8 cellular contexts compared by ENCODE assay signal in genomic region chr15:71103102-71103676, GRCh38. TPM values are rescaled to one million over a fixed set of nuclear protein-coding genes. Genes with fewer than 3 reads are reported as not detected.
A peak's percentile ranks its signal among the peaks of the same experiment; 100 is the strongest.
DNase-seq lines count a peak whose midpoint lies in the region; ATAC-seq and TF ChIP-seq lines count a peak whose summit lies in the region.

No MANE protein-coding gene starts in this region.

- H3K27ac ChIP-seq in epithelial cell of prostate (peak overlapping the region; percentile 47), thoracic aorta (no peak overlapping the region)

- H3K36me3 ChIP-seq in thoracic aorta = no peaks in the 10 kb centered on the region

- no peaks in the 10 kb centered on the region for H3K9me3 ChIP-seq in thoracic aorta

- CTCF ChIA-PET in GM10248 (lab: Yijun Ruan, JAX) = interaction anchor here (1.0 to 1.3 kb wide), 3 partner anchors 10 to 12 kb away, joined by 3 to 6 read pairs (median 3); partner anchors contain the start of gene THSD4

- ATAC-seq in GM21367 (IDR thresholded peaks at IDR 0.05; ENCODE audit: unreplicated experiment) (peak; percentile 80), thoracic aorta (ENCODE audit: insufficient number of reproducible peaks, low FRiP score, low read depth) (no peak), omental fat pad (ENCODE audit: low FRiP score) (no peak), HG03457 (IDR thresholded peaks at IDR 0.05; ENCODE audit: unreplicated experiment) (no peak)

- TF ChIP-seq CTCF in thoracic aorta (IDR thresholded peaks at IDR 0.05) (peak; percentile 60), omental fat pad (IDR thresholded peaks at IDR 0.05) (no peak), GM10248 (IDR thresholded peaks at IDR 0.05; ENCODE audit: control extremely low read depth, extremely low read depth, low read depth, missing control alignments) (no peak)

- H3K4me3 ChIP-seq in thoracic aorta = no peak overlapping the region

- POLR2A ChIA-PET in GM10248 (lab: Yijun Ruan, JAX) = interaction anchor here (0.5 kb wide), 1 partner anchor 1095 kb away, joined by 3 read pairs; the partner anchor contains the start of gene GRAMD2A

- H3K27me3 ChIP-seq in thoracic aorta (replicated peaks; ENCODE audit: insufficient read depth) = no peaks in the 10 kb centered on the region

- H3K4me1 ChIP-seq in thoracic aorta (ENCODE audit: control insufficient read depth in 1 of 2, low read depth in 2 of 2) = no peaks in the 10 kb centered on the region

- peak; percentile 53 for DNase-seq in AG08396 (ENCODE audit: low spot score)
- peak; percentile 46 for DNase-seq in NAMALWA (ENCODE audit: low spot score)
- no peak for DNase-seq in epithelial cell of prostate (ENCODE audit: low read depth, low spot score)
- no peak for DNase-seq in thoracic aorta (ENCODE audit: low spot score)
- DNase-seq in omental fat pad (ENCODE audit: low spot score) = no peak
- DNase-seq in GM10248 (ENCODE audit: extremely low spot score) = no peak

RNA-seq across cellular contexts. Expression of gene THSD4, which starts 12.1 kb away (rescaled TPM):
- 100 to 1,000 TPM in 1 of 2 donors, 10 to 100 TPM in 1; 71.2 to 150 TPM for total RNA-seq in thoracic aorta
- total RNA-seq in omental fat pad = 10 to 100 TPM in 3 of 4 donors, 1 to 10 TPM in 1; 2.7 to 49.2 (median 15.8) TPM

Comparison
In these comparisons a context has a peak if more than half of its experiments do, and no peak if none do; other contexts are left out.
1. DNase-seq: peak in AG08396 (single experiment) and NAMALWA (single experiment); none in epithelial cell of prostate (single experiment), thoracic aorta (single experiment), omental fat pad (single experiment) and GM10248 (single experiment).